14 cellular contexts compared by ENCODE assay signal in genomic region chr4:128846063-128846462, GRCh38. TPM values are rescaled to one million over a fixed set of nuclear protein-coding genes. Genes with fewer than 3 reads are reported as not detected.
A peak's percentile ranks its signal among the peaks of the same experiment; 100 is the strongest.
DNase-seq lines count a peak whose midpoint lies in the region; ATAC-seq and TF ChIP-seq lines count a peak whose summit lies in the region.
"Had no signal": no experiment of that assay in that cellular context is flagged by ENCODE, and none has a peak within 500 bp of the region (broad histone marks: within the 10 kb centered on the region; RNA-seq: fewer than 3 reads in every experiment).

No MANE protein-coding gene starts in this region.

- WGBS in mammary epithelial cell (ENCODE audit: low coverage, missing lambda C conversion rate), result 89% methylated on average over 4 of the region's 4 CpGs
- 98 to 100% methylated on average over 3 to 4 of the region's 4 CpGs for WGBS in endodermal cell (ENCODE audit: insufficient coverage in 1 of 2, insufficient read length in 1 of 2), 2 experiments
- WGBS in suprapubic skin, result 90% methylated on average over 4 of the region's 4 CpGs

- no peak overlapping the region for H3K4me2 ChIP-seq in mammary epithelial cell (ENCODE audit: insufficient read depth, low read depth, low read length)

- TF ChIP-seq CTCF in MCF 10A (IDR thresholded peaks at IDR 0.05; ENCODE audit: unreplicated experiment), result no peak
- no peak for TF ChIP-seq CTCF in mammary epithelial cell (conservative IDR thresholded peaks at IDR 0.05 in 1 of 2, IDR thresholded peaks at IDR 0.05 in 1 of 2; ENCODE audit: extremely low read depth in 1 of 2, insufficient read depth in 1 of 2, low read depth in 1 of 2, low read length in 2 of 2)
- TF ChIP-seq CTCF in endodermal cell (conservative IDR thresholded peaks at IDR 0.05), result no peak
- no peak for TF ChIP-seq CTCF in suprapubic skin (IDR thresholded peaks at IDR 0.05)

- no peaks in the 10 kb centered on the region for H3K27me3 Mint-ChIP-seq in MCF 10A (ENCODE audit: insufficient read depth, unreplicated experiment)
- no peaks in the 10 kb centered on the region for H3K27me3 Mint-ChIP-seq in endodermal cell (ENCODE audit: insufficient read depth)
- H3K27me3 Mint-ChIP-seq: activated T-helper 17 cell treated with anti-CD3 and anti-CD28 coated beads, Interleukin-2, amount 50 U/mL, for 72 hours had no signal

- H3K4me1 ChIP-seq in mammary epithelial cell (ENCODE audit: insufficient read depth, low read length), result no peaks in the 10 kb centered on the region
- H3K4me1 ChIP-seq in endodermal cell (ENCODE audit: control insufficient read depth, insufficient read depth, low read length), result no peaks in the 10 kb centered on the region
- peaks cover 2% of the 10 kb centered on the region for H3K4me1 ChIP-seq in suprapubic skin
- H3K4me1 ChIP-seq: SJCRH30 had no signal

- H3K4me3 Mint-ChIP-seq in MCF 10A (ENCODE audit: unreplicated experiment) (no peak overlapping the region), endodermal cell (no peak overlapping the region)
- H3K4me3 Mint-ChIP-seq: activated T-helper 17 cell treated with anti-CD3 and anti-CD28 coated beads, Interleukin-2, amount 50 U/mL, for 72 hours had no signal

- in situ Hi-C loops in mammary epithelial cell (cut with MboI; ENCODE audit: low sequenced_read_pairs in 2 of 2), result no loop called here

- no peak for TF ChIP-seq EP300 in suprapubic skin (IDR thresholded peaks at IDR 0.05)

- H3K36me3 ChIP-seq in mammary epithelial cell (ENCODE audit: insufficient read depth, low read length) (peaks cover 2% of the 10 kb centered on the region), endodermal cell (ENCODE audit: control insufficient read depth, insufficient read depth, low read length) (peaks cover 91% of the 10 kb centered on the region), suprapubic skin (peaks cover 71% of the 10 kb centered on the region)

- H3K4me1 Mint-ChIP-seq in MCF 10A (ENCODE audit: insufficient read depth, unreplicated experiment) (peaks cover 20% of the 10 kb centered on the region), endodermal cell (peaks cover 13% of the 10 kb centered on the region)

- intact Hi-C loops in MCF 10A (cut with micrococcal nuclease), result no loop called here
- intact Hi-C loops in mammary epithelial cell (cut with micrococcal nuclease), result no loop called here

- H3K9me3 Mint-ChIP-seq in MCF 10A (ENCODE audit: unreplicated experiment) (no peaks in the 10 kb centered on the region), endodermal cell (no peaks in the 10 kb centered on the region)
- H3K9me3 Mint-ChIP-seq: activated T-helper 17 cell treated with anti-CD3 and anti-CD28 coated beads, Interleukin-2, amount 50 U/mL, for 72 hours had no signal

- no peak overlapping the region for H3K9ac ChIP-seq in mammary epithelial cell (ENCODE audit: insufficient read depth, low read length)
- no peak overlapping the region for H3K9ac ChIP-seq in endodermal cell (ENCODE audit: extremely low read depth, low read length, poor library complexity, severe bottlenecking)

- CTCF ChIA-PET in MCF 10A (lab: Yijun Ruan, JAX), result interaction anchor here (1.2 to 1.7 kb wide), 2 partner anchors 16 to 18 kb away, joined by 4 to 7 read pairs; no protein-coding TSS in a partner anchor
- CTCF ChIA-PET in mammary epithelial cell (lab: Charles Lee; ENCODE audit: low non-redundant PET), result no interaction called here

- peaks cover 4% of the 10 kb centered on the region for H3K79me2 ChIP-seq in mammary epithelial cell (ENCODE audit: insufficient read depth, low read length)

- H4K20me1 ChIP-seq in mammary epithelial cell (ENCODE audit: insufficient read depth, low read length), result no peaks in the 10 kb centered on the region

- H3K9me3 ChIP-seq in mammary epithelial cell (replicated peaks; ENCODE audit: insufficient read depth, low read length) (no peaks in the 10 kb centered on the region), endodermal cell (ENCODE audit: control insufficient read depth, low read length) (no peaks in the 10 kb centered on the region), suprapubic skin (no peaks in the 10 kb centered on the region)
- H3K9me3 ChIP-seq: SJCRH30 had no signal

- H3K27ac ChIP-seq in mammary epithelial cell (ENCODE audit: insufficient read depth, low read depth, low read length) (no peak overlapping the region), endodermal cell (ENCODE audit: low read depth, low read length) (no peak overlapping the region), suprapubic skin (peak overlapping the region; percentile 63)
- H3K27ac ChIP-seq: SJCRH30 had no signal

- dilution Hi-C loops in mammary epithelial cell (cut with HindIII; ENCODE audit: low sequenced_read_pairs), result no loop called here

- peak overlapping the region; percentile 62 for H3K27ac Mint-ChIP-seq in MCF 10A (ENCODE audit: low read depth, unreplicated experiment)
- H3K27ac Mint-ChIP-seq in endodermal cell, result no peak overlapping the region

- POLR2A ChIA-PET in MCF 10A (lab: Yijun Ruan, JAX), result interaction anchor here (1.3 kb wide), 1 partner anchor 34 kb away, joined by 5 read pairs; no protein-coding TSS in a partner anchor

- DNase-seq in MCF 10A (ENCODE audit: unreplicated experiment) (no peak), mammary epithelial cell (no peak), NCI-H2196 (lab: John Stamatoyannopoulos, UW; ENCODE audit: unreplicated experiment) (peak; percentile 53), endodermal cell (peak; percentile 16), suprapubic skin (ENCODE audit: low spot score in 2 of 2) (no peak), NCI-H1436 treated with DMSO at 0.1 percent for 48 hours (lab: John Stamatoyannopoulos, UW) (no peak)
- DNase-seq in activated effector memory CD4-positive, alpha-beta T cell treated with Interleukin-2 at 50 U/mL for 16 hours, result no peak
- DNase-seq: AML-193, left colon, NCI-H226, nucleus accumbens, SJCRH30 had no signal

- no peak overlapping the region for H3K4me3 ChIP-seq in mammary epithelial cell (replicated peaks in 1 of 3; ENCODE audit: insufficient read depth in 1 of 3, low read depth in 2 of 3, low read length in 3 of 3)
- H3K4me3 ChIP-seq in endodermal cell (ENCODE audit: low read length), result no peak overlapping the region
- H3K4me3 ChIP-seq in suprapubic skin, result no peak overlapping the region
- H3K4me3 ChIP-seq: SJCRH30 had no signal

- BruUV-seq in MCF 10A (replicated peaks; lab: Mats Ljungman, UMichigan), result no TSS peak
- BruUV-seq in mammary epithelial cell (replicated peaks; lab: Mats Ljungman, UMichigan), result no TSS peak

- no peaks in the 10 kb centered on the region for H3K27me3 ChIP-seq in mammary epithelial cell (ENCODE audit: insufficient read depth, low read length)
- H3K27me3 ChIP-seq in endodermal cell (ENCODE audit: control insufficient read depth, insufficient read depth, low read length, poor library complexity, severe bottlenecking), result no peaks in the 10 kb centered on the region
- no peaks in the 10 kb centered on the region for H3K27me3 ChIP-seq in suprapubic skin
- H3K27me3 ChIP-seq: SJCRH30 had no signal

- H3K36me3 Mint-ChIP-seq in MCF 10A (ENCODE audit: insufficient read depth, unreplicated experiment), result peaks cover 88% of the 10 kb centered on the region
- peaks cover 82% of the 10 kb centered on the region for H3K36me3 Mint-ChIP-seq in endodermal cell (ENCODE audit: low read depth)

- no peak for ATAC-seq in SK-N-SH treated with all-trans-retinoic acid at 6 μM for 48 hours
- ATAC-seq: activated T-helper 17 cell treated with anti-CD3 and anti-CD28 coated beads, Interleukin-2, amount 50 U/mL, for 72 hours; left colon had no signal

- TF ChIP-seq POLR2A in suprapubic skin (IDR thresholded peaks at IDR 0.05), result no peak

- H2AFZ ChIP-seq in mammary epithelial cell (ENCODE audit: low read depth, low read length), result no peak overlapping the region

TF ChIP-seq in SK-N-SH treated with all-trans-retinoic acid at 6 μM for 48 hours, 23 proteins besides CTCF, POLR2A, EP300 and RAD21 (continues in another document):
- TF ChIP-seq, protein P1, sequence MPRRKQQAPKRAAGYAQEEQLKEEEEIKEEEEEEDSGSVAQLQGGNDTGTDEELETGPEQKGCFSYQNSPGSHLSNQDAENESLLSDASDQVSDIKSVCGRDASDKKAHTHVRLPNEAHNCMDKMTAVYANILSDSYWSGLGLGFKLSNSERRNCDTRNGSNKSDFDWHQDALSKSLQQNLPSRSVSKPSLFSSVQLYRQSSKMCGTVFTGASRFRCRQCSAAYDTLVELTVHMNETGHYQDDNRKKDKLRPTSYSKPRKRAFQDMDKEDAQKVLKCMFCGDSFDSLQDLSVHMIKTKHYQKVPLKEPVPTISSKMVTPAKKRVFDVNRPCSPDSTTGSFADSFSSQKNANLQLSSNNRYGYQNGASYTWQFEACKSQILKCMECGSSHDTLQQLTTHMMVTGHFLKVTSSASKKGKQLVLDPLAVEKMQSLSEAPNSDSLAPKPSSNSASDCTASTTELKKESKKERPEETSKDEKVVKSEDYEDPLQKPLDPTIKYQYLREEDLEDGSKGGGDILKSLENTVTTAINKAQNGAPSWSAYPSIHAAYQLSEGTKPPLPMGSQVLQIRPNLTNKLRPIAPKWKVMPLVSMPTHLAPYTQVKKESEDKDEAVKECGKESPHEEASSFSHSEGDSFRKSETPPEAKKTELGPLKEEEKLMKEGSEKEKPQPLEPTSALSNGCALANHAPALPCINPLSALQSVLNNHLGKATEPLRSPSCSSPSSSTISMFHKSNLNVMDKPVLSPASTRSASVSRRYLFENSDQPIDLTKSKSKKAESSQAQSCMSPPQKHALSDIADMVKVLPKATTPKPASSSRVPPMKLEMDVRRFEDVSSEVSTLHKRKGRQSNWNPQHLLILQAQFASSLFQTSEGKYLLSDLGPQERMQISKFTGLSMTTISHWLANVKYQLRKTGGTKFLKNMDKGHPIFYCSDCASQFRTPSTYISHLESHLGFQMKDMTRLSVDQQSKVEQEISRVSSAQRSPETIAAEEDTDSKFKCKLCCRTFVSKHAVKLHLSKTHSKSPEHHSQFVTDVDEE (CRISPR knock-in tag; IDR thresholded peaks at IDR 0.05), result no peak
- no peak for TF ChIP-seq ZNF8 (CRISPR knock-in tag; IDR thresholded peaks at IDR 0.05)
- no peak for TF ChIP-seq OSR1 (CRISPR knock-in tag; IDR thresholded peaks at IDR 0.05)
- no peak for TF ChIP-seq ARNTL (CRISPR knock-in tag; IDR thresholded peaks at IDR 0.05; ENCODE audit: borderline replicate concordance, low read depth)
- TF ChIP-seq TCF4 (CRISPR knock-in tag; IDR thresholded peaks at IDR 0.05; ENCODE audit: borderline replicate concordance), result no peak
- no peak for TF ChIP-seq SNAI2 (CRISPR knock-in tag; IDR thresholded peaks at IDR 0.05)
- no peak for TF ChIP-seq RARB (CRISPR knock-in tag; IDR thresholded peaks at IDR 0.05)

RNA-seq across cellular contexts. Expression of gene JADE1, which starts 36.6 kb away (rescaled TPM):
- total RNA-seq in MCF 10A (2022) (22.7 and 25.9 TPM in 2 replicates), mammary epithelial cell (1 to 10 TPM; 5.0 to 6.0 TPM), endodermal cell (10 to 100 TPM; 48.5 to 50.8 TPM), suprapubic skin (10 to 100 TPM; 14.0 to 38.5 (median 26.0) TPM)
- 3.3 TPM for polyA plus RNA-seq in mammary epithelial cell
- polyA minus RNA-seq in mammary epithelial cell, result 22.1 TPM
- polyA plus RNA-seq in endodermal cell (2013, experiment 1 of 2), result 29.2 TPM
- polyA plus RNA-seq in endodermal cell (2013, experiment 2 of 2), result 23.9 TPM

Comparison
In these comparisons a context has a peak if more than half of its experiments do, and no peak if none do; other contexts are left out.
1. DNase-seq: peak in NCI-H2196 (single experiment) and endodermal cell (single experiment); none in MCF 10A (single experiment), mammary epithelial cell (single experiment), suprapubic skin (0 of 2), activated effector memory CD4-positive, alpha-beta T cell treated with Interleukin-2 at 50 U/mL for 16 hours (single experiment) and NCI-H1436 treated with DMSO at 0.1 percent for 48 hours (single experiment).